ENCODE assay signal across 8 cellular contexts in the genomic region with DNA sequence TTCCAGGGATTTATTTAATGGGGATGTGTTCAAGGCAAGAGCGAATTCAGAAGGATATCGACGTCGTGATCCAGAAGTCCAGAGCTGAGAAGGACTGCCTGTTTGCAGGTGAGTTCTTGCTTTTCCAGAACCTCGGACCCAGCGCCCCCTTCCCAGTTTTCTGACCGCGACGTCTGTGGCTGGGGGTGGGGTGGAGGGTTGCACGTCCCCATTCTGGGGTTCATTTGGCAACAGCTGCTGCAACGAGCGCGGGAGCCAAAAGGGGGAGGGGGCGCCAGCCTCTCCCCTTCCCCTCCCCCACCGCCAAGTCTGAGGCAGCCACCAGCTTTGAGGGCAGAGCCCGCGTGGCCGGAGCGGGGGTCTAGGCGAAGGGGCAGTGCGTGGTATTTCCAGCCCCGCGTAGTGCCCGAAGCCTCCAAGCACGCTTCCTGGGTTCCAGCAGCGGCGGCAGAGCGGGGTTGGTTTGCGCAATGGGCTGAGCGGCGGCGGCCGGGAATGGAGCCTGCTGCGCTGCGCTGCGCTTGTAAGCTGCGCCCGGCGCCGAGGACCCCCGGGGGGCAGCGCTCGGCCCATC. TPM values are rescaled to one million over a fixed set of nuclear protein-coding genes. Genes with fewer than 3 reads are reported as not detected.
DNase-seq lines count a peak whose midpoint lies in the region; ATAC-seq and TF ChIP-seq lines count a peak whose summit lies in the region.

No MANE protein-coding gene starts in this region.

- no peaks in the 10 kb centered on the region for H3K9me2 ChIP-seq in OCI-LY7 (ENCODE audit: insufficient read depth, low read length)

- H2AFZ ChIP-seq in OCI-LY7 (ENCODE audit: low read length): peak overlapping the region; percentile 85

- POLR2A ChIA-PET in OCI-LY7 (lab: Charles Lee): interaction anchor here (0.6 to 1.2 kb wide), 5 partner anchors 51 to 221 kb away, joined by 3 to 5 read pairs (median 3); no protein-coding TSS in a partner anchor

- peak overlapping the region; percentile 83 for H3K27ac ChIP-seq in OCI-LY7 (ENCODE audit: low read depth, low read length, poor library complexity, severe bottlenecking)
- H3K27ac ChIP-seq in iPS-20b (ENCODE audit: low read length): peak overlapping the region; percentile 52
- H3K27ac ChIP-seq in skin epidermis: peak overlapping the region; percentile 84 to 99 (median 96)

- H3K9ac ChIP-seq in iPS-20b (ENCODE audit: low read depth, low read length): peak overlapping the region; percentile 83

- peak; percentile 32 for ATAC-seq in GM19043 (IDR thresholded peaks at IDR 0.05; ENCODE audit: low read depth, unreplicated experiment)
- ATAC-seq in HG03280 (IDR thresholded peaks at IDR 0.05; ENCODE audit: unreplicated experiment): peak; percentile 36

- H3K4me3 ChIP-seq in OCI-LY7 (ENCODE audit: low read depth, low read length, poor library complexity, severe bottlenecking): peak overlapping the region; percentile 91
- H3K4me3 ChIP-seq in iPS-20b (ENCODE audit: low read length): peak overlapping the region; percentile 96
- peak overlapping the region; percentile 76 to 97 (median 86) for H3K4me3 ChIP-seq in skin epidermis

- H3K36me3 ChIP-seq in OCI-LY7 (ENCODE audit: insufficient read depth, low read length): no peaks in the 10 kb centered on the region
- H3K36me3 ChIP-seq in iPS-20b (ENCODE audit: insufficient read depth, low read depth, low read length): no peaks in the 10 kb centered on the region; the same call in 1 of the 2 replicates

- intact Hi-C loops in OCI-LY7 (cut with micrococcal nuclease; ENCODE audit: unreplicated experiment): loop anchor here (2.0 to 5.0 kb wide), 5 partner anchors 45 to 186 kb away; no protein-coding TSS in a partner anchor

- H3K4me1 ChIP-seq in OCI-LY7 (ENCODE audit: insufficient read depth, low read length, poor library complexity, severe bottlenecking) (peaks cover 41% of the 10 kb centered on the region), iPS-20b (ENCODE audit: insufficient read depth, low read length) (peaks cover 11% of the 10 kb centered on the region)

- H4K20me1 ChIP-seq in OCI-LY7 (ENCODE audit: insufficient read depth, low read length): no peaks in the 10 kb centered on the region

- no peak for TF ChIP-seq CTCF in OCI-LY7 (conservative IDR thresholded peaks at IDR 0.05; ENCODE audit: low read length)

- H3K4me2 ChIP-seq in OCI-LY7 (ENCODE audit: low read length): peak overlapping the region; percentile 77

- DNase-seq in CD1c-positive myeloid dendritic cell (ENCODE audit: extremely low spot score) (peak; percentile 73), OCI-LY7 (ENCODE audit: low spot score) (peak; percentile 64), astrocyte of the hippocampus (ENCODE audit: low read depth, low spot score) (peak; percentile 64), NCI-H2029 treated with DMSO at 0.1 percent for 48 hours (lab: John Stamatoyannopoulos, UW) (no peak)

- CTCF ChIA-PET in OCI-LY7 (lab: Charles Lee; ENCODE audit: unreplicated experiment): no interaction called here

- BruUV-seq in OCI-LY7 (replicated peaks; lab: Mats Ljungman, UMichigan): no TSS peak

- no peaks in the 10 kb centered on the region for H3K9me3 ChIP-seq in OCI-LY7 (ENCODE audit: low read length)
- H3K9me3 ChIP-seq in iPS-20b (ENCODE audit: insufficient read depth, low read depth, low read length): no peaks in the 10 kb centered on the region

- peaks cover 12% of the 10 kb centered on the region for H3K27me3 ChIP-seq in iPS-20b (ENCODE audit: insufficient read depth, low read length)

- peaks cover 42% of the 10 kb centered on the region for H3K79me2 ChIP-seq in OCI-LY7 (ENCODE audit: insufficient read depth, low read depth, low read length)

RNA-seq across cellular contexts. Expression of gene PARP8, which starts 0.7 kb away (rescaled TPM):
- 22.9 and 39.2 TPM in 2 replicates for total RNA-seq in OCI-LY7 (2014; rRNA removed; shearing (Covaris generic))
- 36.8 and 39.7 TPM in 2 replicates for total RNA-seq in OCI-LY7 (2022)
